In the genomic region with DNA sequence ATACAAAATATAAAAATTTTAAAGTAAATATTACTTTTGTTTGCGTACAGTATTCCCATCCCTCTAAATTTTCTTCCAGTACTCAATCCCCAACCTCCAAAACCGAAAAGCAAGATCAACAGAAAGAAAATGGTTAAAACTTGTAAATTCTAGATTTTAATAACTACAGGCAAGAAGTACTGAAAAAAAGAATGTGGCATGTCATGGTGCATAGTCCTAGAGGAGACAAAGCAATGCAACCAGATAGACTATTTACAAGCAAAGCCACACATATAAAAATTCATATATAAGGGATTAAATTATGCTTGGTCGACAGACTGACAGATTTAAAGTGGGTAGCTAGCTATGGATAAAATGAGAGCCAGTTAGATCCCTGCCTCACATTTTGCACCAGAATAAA, we compare ENCODE assay signal across 10 cellular contexts.
DNase-seq lines count a peak whose midpoint lies in the region; ATAC-seq, FAIRE-seq and TF ChIP-seq lines count a peak whose summit lies in the region.
"Had no signal": no experiment of that assay in that cellular context is flagged by ENCODE, and none has a peak within 500 bp of the region (broad histone marks: within the 10 kb centered on the region; RNA-seq: fewer than 3 reads in every experiment).

No MANE protein-coding gene starts in this region.

- H3K36me3 ChIP-seq in ES-I3 (ENCODE audit: insufficient read depth, low read length) = no peaks in the 10 kb centered on the region
- no peaks in the 10 kb centered on the region for H3K36me3 ChIP-seq in iPS-15b (ENCODE audit: control insufficient read depth, insufficient read depth, low read length)

- DNase-seq in HL-60 (ENCODE audit: low read depth in 1 of 2, low spot score in 1 of 2) (no peak), GM19239 (ENCODE audit: insufficient read length, low spot score) (no peak)
- no peak for DNase-seq in stimulated activated CD4-positive, alpha-beta T cell treated with anti-CD3 and anti-CD28 coated beads, Interleukin-4, amount 100 ng/mL, for 1 hour
- DNase-seq: activated effector memory CD4-positive, alpha-beta T cell treated with Interleukin-2 at 50 U/mL for 16 hours had no signal

- FAIRE-seq in GM19239 (lab: Jason Lieb, UNC) = no peak

- H3K4me1 ChIP-seq in ES-I3 (ENCODE audit: insufficient read depth, low read length) (peaks cover 29% of the 10 kb centered on the region), iPS-15b (ENCODE audit: control insufficient read depth, insufficient read depth, low read length) (peaks cover 21% of the 10 kb centered on the region)

- H3K9me3 ChIP-seq in ES-I3 (ENCODE audit: control insufficient read depth, insufficient read depth, low read length) (no peaks in the 10 kb centered on the region), iPS-15b (ENCODE audit: control insufficient read depth, insufficient read depth, low read length) (no peaks in the 10 kb centered on the region)

- H3K4me3 Mint-ChIP-seq in T-helper 1 cell treated with Interleukin-12 subunit alpha and Interleukin-12 subunit beta and Interleukin-4 antibody, amounts not matched to agents 30 μg/mL and 1 μg/mL, for 36 hours = peak overlapping the region; percentile 70

- H3K27ac ChIP-seq in HL-60 (replicated peaks) = peak overlapping the region; percentile 89

- H3K27ac Mint-ChIP-seq in T-helper 1 cell treated with Interleukin-12 subunit alpha and Interleukin-12 subunit beta and Interleukin-4 antibody, amounts not matched to agents 30 μg/mL and 1 μg/mL, for 36 hours = peak overlapping the region; percentile 89

- TF ChIP-seq CTCF in HL-60 (IDR thresholded peaks at IDR 0.05; ENCODE audit: insufficient read depth, low read length) = no peak

- H3K9me3 Mint-ChIP-seq in T-helper 1 cell treated with Interleukin-12 subunit alpha and Interleukin-12 subunit beta and Interleukin-4 antibody, amounts not matched to agents 30 μg/mL and 1 μg/mL, for 36 hours = no peaks in the 10 kb centered on the region

- H3K27me3 ChIP-seq in HL-60 (ENCODE audit: insufficient read depth, poor library complexity, severe bottlenecking) = no peaks in the 10 kb centered on the region
- no peaks in the 10 kb centered on the region for H3K27me3 ChIP-seq in iPS-15b (ENCODE audit: control insufficient read depth, insufficient read depth, low read length)

- H3K9ac ChIP-seq in ES-I3 (ENCODE audit: low read depth, low read length) (peak overlapping the region; percentile 20; the same call in 1 of the 2 replicates), iPS-15b (ENCODE audit: low read depth, low read length) (peak overlapping the region; percentile 38)

- peaks cover 79% of the 10 kb centered on the region for H3K4me1 Mint-ChIP-seq in T-helper 1 cell treated with Interleukin-12 subunit alpha and Interleukin-12 subunit beta and Interleukin-4 antibody, amounts not matched to agents 30 μg/mL and 1 μg/mL, for 36 hours (ENCODE audit: low read depth)

- H3K4me3 ChIP-seq in HL-60 (replicated peaks; ENCODE audit: insufficient read depth, low read length) (no peak overlapping the region), iPS-15b (ENCODE audit: low read depth, low read length) (peak overlapping the region; percentile 27)
- H3K4me3 ChIP-seq: lung had no signal

- peaks cover 4% of the 10 kb centered on the region for H3K27me3 Mint-ChIP-seq in T-helper 1 cell treated with Interleukin-12 subunit alpha and Interleukin-12 subunit beta and Interleukin-4 antibody, amounts not matched to agents 30 μg/mL and 1 μg/mL, for 36 hours (ENCODE audit: low read depth)

- no peak for ATAC-seq in HG02970 (IDR thresholded peaks at IDR 0.05; ENCODE audit: low FRiP score, unreplicated experiment)
- no peak for ATAC-seq in GM18858 (IDR thresholded peaks at IDR 0.05; ENCODE audit: unreplicated experiment)

- H3K36me3 Mint-ChIP-seq in T-helper 1 cell treated with Interleukin-12 subunit alpha and Interleukin-12 subunit beta and Interleukin-4 antibody, amounts not matched to agents 30 μg/mL and 1 μg/mL, for 36 hours (ENCODE audit: low read depth) = no peaks in the 10 kb centered on the region
